ENCODE assay signal across 9 cellular contexts in the genomic region with DNA sequence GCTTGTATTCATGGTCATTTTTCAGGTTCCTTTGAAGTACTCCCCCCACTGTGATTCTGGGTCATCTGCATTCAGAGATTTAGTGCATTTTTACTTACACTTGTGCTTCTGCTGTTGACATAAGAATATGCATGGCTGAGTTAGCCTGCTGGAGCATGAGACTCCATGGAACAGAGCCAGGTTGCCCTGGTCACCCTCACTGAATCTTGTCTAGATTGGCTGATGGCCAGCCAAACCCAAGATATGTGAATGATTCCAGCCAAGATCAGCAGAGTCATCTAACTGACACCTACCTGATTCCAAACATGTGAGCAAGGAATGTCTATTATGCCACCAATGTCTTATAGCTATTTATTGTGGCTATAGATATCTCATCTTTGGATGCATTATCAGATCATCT. TPM values are rescaled to one million over a fixed set of nuclear protein-coding genes. Genes with fewer than 3 reads are reported as not detected.
DNase-seq lines count a peak whose midpoint lies in the region; ATAC-seq, FAIRE-seq and TF ChIP-seq lines count a peak whose summit lies in the region.
"Had no signal": no experiment of that assay in that cellular context is flagged by ENCODE, and none has a peak within 500 bp of the region (broad histone marks: within the 10 kb centered on the region; RNA-seq: fewer than 3 reads in every experiment).

No MANE protein-coding gene starts in this region.

- H3K4me3 ChIP-seq in fibroblast of mammary gland (ENCODE audit: control insufficient read depth, low read depth, low read length) (no peak overlapping the region), stomach smooth muscle (ENCODE audit: low read length in 2 of 2) (peak overlapping the region in 1 of 2 donors; percentile 16)
- H3K4me3 ChIP-seq: spleen had no signal

- FAIRE-seq in RCC 7860 (lab: Jason Lieb, UNC) = peak; percentile 93

- no peak for TF ChIP-seq CTCF in fibroblast of mammary gland (conservative IDR thresholded peaks at IDR 0.05; ENCODE audit: control insufficient read depth, insufficient read depth, low read depth, low read length)

- H3K27me3 ChIP-seq in stomach smooth muscle (ENCODE audit: control insufficient read depth in 1 of 2, insufficient read depth in 2 of 2, low read length in 2 of 2) = no peaks in the 10 kb centered on the region
- H3K27me3 ChIP-seq: spleen had no signal

- H3K36me3 ChIP-seq in stomach smooth muscle (ENCODE audit: control insufficient read depth in 2 of 2, insufficient read depth in 2 of 2, low read length in 2 of 2) = no peaks in the 10 kb centered on the region

- peak overlapping the region; percentile 1 for H3K27ac ChIP-seq in stomach smooth muscle (ENCODE audit: low read length)
- H3K27ac ChIP-seq: spleen had no signal

- no peak overlapping the region for H3K9ac ChIP-seq in stomach smooth muscle (ENCODE audit: low read length in 2 of 2)

- H3K4me1 ChIP-seq in stomach smooth muscle (ENCODE audit: control insufficient read depth, insufficient read depth, low read length) = peaks cover 5% of the 10 kb centered on the region
- H3K4me1 ChIP-seq: spleen had no signal

- no peaks in the 10 kb centered on the region for H3K9me3 ChIP-seq in stomach smooth muscle (ENCODE audit: control insufficient read depth in 2 of 2, low read length in 2 of 2)
- H3K9me3 ChIP-seq: spleen had no signal

- no peak for ATAC-seq in GM18907 (IDR thresholded peaks at IDR 0.05; ENCODE audit: unreplicated experiment)

- peak; percentile 51 for DNase-seq in HS-5 (ENCODE audit: low read depth)
- peak; percentile 93 for DNase-seq in RCC 7860 (ENCODE audit: low spot score)
- DNase-seq in fibroblast of mammary gland (ENCODE audit: low read depth) = peak; percentile 82
- DNase-seq in NCI-H82 treated with DMSO at 0.1 percent for 48 hours (lab: John Stamatoyannopoulos, UW; ENCODE audit: unreplicated experiment) = no peak
- no peak for DNase-seq in HT-29 (ENCODE audit: low spot score)
- DNase-seq in stimulated activated CD8-positive, alpha-beta memory T cell treated with anti-CD3 and anti-CD28 coated beads, Interleukin-4, amount 100 ng/mL, for 48 hours = no peak
- DNase-seq: spleen had no signal

RNA-seq across cellular contexts. Expression of a gene that starts 25.1 kb away (rescaled TPM):
- 6.2 and 8.5 TPM in 2 replicates for total RNA-seq in HT-29 (2014; rRNA removed; shearing (Covaris generic))

RNA-seq across cellular contexts. Expression of a gene that starts 25.3 kb away (rescaled TPM):
- total RNA-seq in HT-29 (2014; rRNA removed; shearing (Covaris generic)) = 0.18 TPM in 1 of 2 replicates, not detected in the other

Comparison
In these comparisons a context has a peak if more than half of its experiments do, and no peak if none do; other contexts are left out.
1. DNase-seq: peak in HS-5 (single experiment), RCC 7860 (single experiment) and fibroblast of mammary gland (single experiment); none in NCI-H82 treated with DMSO at 0.1 percent for 48 hours (single experiment), HT-29 (single experiment) and stimulated activated CD8-positive, alpha-beta memory T cell treated with anti-CD3 and anti-CD28 coated beads, Interleukin-4, amount 100 ng/mL, for 48 hours (single experiment).